11 cellular contexts compared by ENCODE assay signal in the genomic region with DNA sequence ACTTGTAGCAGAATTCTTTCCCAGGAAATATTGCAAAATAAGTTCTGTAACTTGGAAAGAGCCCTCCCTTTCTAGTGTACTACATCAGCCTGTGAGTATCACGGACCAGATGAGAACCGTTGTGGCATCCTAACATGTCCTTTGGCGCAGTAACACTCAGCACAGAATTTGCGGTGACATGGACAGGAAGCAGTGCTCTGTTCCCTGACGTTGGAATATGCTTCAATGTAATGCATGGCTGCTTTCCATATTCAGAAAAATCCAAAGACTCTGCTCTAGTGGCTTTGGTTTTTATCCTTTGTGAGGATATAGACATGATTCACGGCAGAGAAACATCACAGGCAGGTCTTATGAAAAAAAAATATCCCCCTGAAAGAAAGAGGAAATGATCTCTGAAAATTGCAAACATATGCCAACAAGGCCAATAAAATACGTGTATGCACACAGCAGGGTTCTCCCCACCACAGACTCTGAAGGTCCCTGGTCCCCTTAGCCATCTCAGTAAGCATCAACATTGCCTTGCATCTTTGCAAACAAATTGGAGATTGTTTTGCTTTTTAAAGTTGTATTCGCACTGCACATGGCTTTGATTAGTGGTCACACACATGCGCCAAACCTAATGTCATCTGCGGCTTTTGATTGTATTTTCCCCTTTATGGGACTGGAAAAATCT.
DNase-seq lines count a peak whose midpoint lies in the region; TF ChIP-seq lines count a peak whose summit lies in the region.
"Had no signal": no experiment of that assay in that cellular context is flagged by ENCODE, and none has a peak within 500 bp of the region (broad histone marks: within the 10 kb centered on the region; RNA-seq: fewer than 3 reads in every experiment).

No MANE protein-coding gene starts in this region.

- in situ Hi-C loops in astrocyte of the cerebellum (cut with HindIII; ENCODE audit: low sequenced_read_pairs): no loop called here

- TF ChIP-seq POLR2A in stomach (IDR thresholded peaks at IDR 0.05): no peak

- TF ChIP-seq CTCF in astrocyte of the cerebellum (IDR thresholded peaks at IDR 0.05; ENCODE audit: low read depth, low read length, missing control alignments): no peak
- no peak for TF ChIP-seq CTCF in left ventricle myocardium inferior (IDR thresholded peaks at IDR 0.05; ENCODE audit: borderline replicate concordance)
- no peak for TF ChIP-seq CTCF in stomach (IDR thresholded peaks at IDR 0.05)
- TF ChIP-seq CTCF in WERI-Rb-1 (IDR thresholded peaks at IDR 0.05; ENCODE audit: low read depth, low read length): no peak

- 57 to 79% (median 74%) methylated on average over 10 of the region's 10 CpGs for WGBS in stomach, 5 donors

- H3K4me1 ChIP-seq in left ventricle myocardium inferior (peaks cover 58% of the 10 kb centered on the region), stomach (peaks cover 0 to 16% (median 8%) of the 10 kb centered on the region in 4 donors)
- H3K4me1 ChIP-seq: Caco-2 had no signal

- intact Hi-C loops in left ventricle myocardium inferior (cut with micrococcal nuclease) (no loop called here), stomach (cut with DNase I; ENCODE audit: low total_unique reads) (no loop called here)

- DNase-seq in H4 (ENCODE audit: low spot score) (peak; percentile 71), astrocyte of the cerebellum (ENCODE audit: low read depth) (peak; percentile 88), left ventricle myocardium inferior (no peak), stomach (no peak), NCI-H1092 (lab: John Stamatoyannopoulos, UW) (no peak), NK-92 (lab: John Stamatoyannopoulos, UW; ENCODE audit: unreplicated experiment) (no peak), WERI-Rb-1 (no peak)
- no peak for DNase-seq in activated effector memory CD4-positive, alpha-beta T cell treated with anti-CD3 and anti-CD28 coated beads, Interleukin-2, amount 50 U/mL, for 16 hours
- DNase-seq: Caco-2; naive thymus-derived CD4-positive, alpha-beta T cell; stimulated activated naive CD8-positive, alpha-beta T cell treated with anti-CD3 and anti-CD28 coated beads, Interleukin-15, Interleukin-2, amounts not matched to agents 100 U/mL and 50 U/mL, for 24 hours had no signal

- H3K27me3 ChIP-seq in left ventricle myocardium inferior (ENCODE audit: low read depth) (no peaks in the 10 kb centered on the region), stomach (no peaks in the 10 kb centered on the region), WERI-Rb-1 (ENCODE audit: insufficient read depth, low read depth, severe bottlenecking) (peaks cover 26% of the 10 kb centered on the region)

- H3K4me3 ChIP-seq in astrocyte of the cerebellum (ENCODE audit: low read depth, low read length) (no peak overlapping the region), left ventricle myocardium inferior (no peak overlapping the region), stomach (no peak overlapping the region), WERI-Rb-1 (ENCODE audit: low read depth, low read length) (no peak overlapping the region)

- TF ChIP-seq EP300 in stomach (IDR thresholded peaks at IDR 0.05): no peak

- no peaks in the 10 kb centered on the region for H3K36me3 ChIP-seq in left ventricle myocardium inferior
- H3K36me3 ChIP-seq in stomach: no peaks in the 10 kb centered on the region
- no peaks in the 10 kb centered on the region for H3K36me3 ChIP-seq in WERI-Rb-1

- H3K27ac ChIP-seq in left ventricle myocardium inferior (replicated peaks): peak overlapping the region; percentile 78
- H3K27ac ChIP-seq in stomach: peak overlapping the region in 4 of 5 donors; percentile 18 to 76 (median 37)
- H3K27ac ChIP-seq in WERI-Rb-1: no peak overlapping the region

- no peaks in the 10 kb centered on the region for H3K9me3 ChIP-seq in left ventricle myocardium inferior (replicated peaks)
- H3K9me3 ChIP-seq in stomach: no peaks in the 10 kb centered on the region
- H3K9me3 ChIP-seq in WERI-Rb-1 (ENCODE audit: severe bottlenecking): no peaks in the 10 kb centered on the region
- H3K9me3 ChIP-seq: Caco-2 had no signal

Comparison
In these comparisons a context has a peak if more than half of its experiments do, and no peak if none do; other contexts are left out.
1. DNase-seq: peak in H4 (single experiment) and astrocyte of the cerebellum (single experiment); none in left ventricle myocardium inferior (single experiment), stomach (single experiment), NCI-H1092 (single experiment), activated effector memory CD4-positive, alpha-beta T cell treated with anti-CD3 and anti-CD28 coated beads, Interleukin-2, amount 50 U/mL, for 16 hours (single experiment), NK-92 (single experiment) and WERI-Rb-1 (single experiment).